23 cellular contexts compared by ENCODE assay signal in genomic region chr17:14389656-14390055, GRCh38.
"Had no signal": no experiment of that assay in that cellular context is flagged by ENCODE, and none has a peak within 500 bp of the region (broad histone marks: within the 10 kb centered on the region; RNA-seq: fewer than 3 reads in every experiment).

No MANE protein-coding gene starts in this region.

- DNase-seq: activated B cell treated with CpG ODN at 0.5 μM for 24 hours; activated CD4-positive, alpha-beta memory T cell treated with anti-CD3 and anti-CD28 coated beads for 36 hours; activated CD4-positive, alpha-beta T cell treated with anti-CD3 and anti-CD28 coated beads for 1 hour; activated CD4-positive, alpha-beta T cell treated with anti-CD3 and anti-CD28 coated beads, Interleukin-2, amount 10 ng/mL, durations not matched to agents 7 days and 5 days; activated CD8-positive, alpha-beta memory T cell treated with anti-CD3 and anti-CD28 coated beads for 24 hours; activated effector memory CD4-positive, alpha-beta T cell treated with anti-CD3 and anti-CD28 coated beads, Interleukin-2, amount 50 U/mL, for 16 hours; activated naive CD4-positive, alpha-beta T cell treated with Interleukin-2 at 50 U/mL for 16 hours; activated T-cell treated with anti-CD3 and anti-CD28 coated beads, Interleukin-2, amount 50 U/mL, for 4 hours; amygdala; KG1; NCI-H1048; NCI-H1930; NCI-H2171; NCI-H2227 treated with DMSO at 0.1 percent for 48 hours; NCI-H446 treated with DMSO at 0.1 percent for 48 hours; NCI-H69; SHP77 treated with DMSO at 0.1 percent for 48 hours had no signal

- FAIRE-seq: astrocyte, RCC 7860 had no signal

- H3K4me3 Mint-ChIP-seq: activated B cell treated with CpG ODN at 0.5 μM for 24 hours; activated CD4-positive, alpha-beta memory T cell treated with anti-CD3 and anti-CD28 coated beads for 36 hours; activated CD4-positive, alpha-beta T cell treated with anti-CD3 and anti-CD28 coated beads, Interleukin-2, amount 10 ng/mL, durations not matched to agents 7 days and 5 days; activated T-cell treated with anti-CD3 and anti-CD28 coated beads, Interleukin-2, amount 50 U/mL, for 4 hours; brain; central memory CD8-positive, alpha-beta T cell; T-helper 1 cell treated with Interleukin-12 subunit alpha and Interleukin-12 subunit beta and Interleukin-4 antibody, amounts not matched to agents 30 μg/mL and 1 μg/mL, for 36 hours had no signal

- H3K4me1 Mint-ChIP-seq: activated B cell treated with CpG ODN at 0.5 μM for 24 hours; activated CD4-positive, alpha-beta T cell treated with anti-CD3 and anti-CD28 coated beads, Interleukin-2, amount 10 ng/mL, durations not matched to agents 7 days and 5 days; brain; central memory CD8-positive, alpha-beta T cell had no signal

- H3K27ac Mint-ChIP-seq: activated B cell treated with CpG ODN at 0.5 μM for 24 hours; activated CD4-positive, alpha-beta memory T cell treated with anti-CD3 and anti-CD28 coated beads for 36 hours; activated CD4-positive, alpha-beta T cell treated with anti-CD3 and anti-CD28 coated beads, Interleukin-2, amount 10 ng/mL, durations not matched to agents 7 days and 5 days; activated naive CD4-positive, alpha-beta T cell treated with anti-CD3 and anti-CD28 coated beads, Interleukin-2, amount 50 U/mL, for 72 hours; brain; T-helper 1 cell treated with Interleukin-12 subunit alpha and Interleukin-12 subunit beta and Interleukin-4 antibody, amounts not matched to agents 30 μg/mL and 1 μg/mL, for 36 hours had no signal

- ATAC-seq: activated naive CD4-positive, alpha-beta T cell treated with anti-CD3 and anti-CD28 coated beads, Interleukin-2, amount 50 U/mL, for 72 hours; activated T-cell treated with anti-CD3 and anti-CD28 coated beads, Interleukin-2, amount 50 U/mL, for 4 hours had no signal

- H3K27me3 Mint-ChIP-seq: activated B cell treated with CpG ODN at 0.5 μM for 24 hours; activated CD4-positive, alpha-beta memory T cell treated with anti-CD3 and anti-CD28 coated beads for 36 hours; activated CD4-positive, alpha-beta T cell treated with anti-CD3 and anti-CD28 coated beads, Interleukin-2, amount 10 ng/mL, durations not matched to agents 7 days and 5 days; central memory CD8-positive, alpha-beta T cell had no signal
